In the genomic region with DNA sequence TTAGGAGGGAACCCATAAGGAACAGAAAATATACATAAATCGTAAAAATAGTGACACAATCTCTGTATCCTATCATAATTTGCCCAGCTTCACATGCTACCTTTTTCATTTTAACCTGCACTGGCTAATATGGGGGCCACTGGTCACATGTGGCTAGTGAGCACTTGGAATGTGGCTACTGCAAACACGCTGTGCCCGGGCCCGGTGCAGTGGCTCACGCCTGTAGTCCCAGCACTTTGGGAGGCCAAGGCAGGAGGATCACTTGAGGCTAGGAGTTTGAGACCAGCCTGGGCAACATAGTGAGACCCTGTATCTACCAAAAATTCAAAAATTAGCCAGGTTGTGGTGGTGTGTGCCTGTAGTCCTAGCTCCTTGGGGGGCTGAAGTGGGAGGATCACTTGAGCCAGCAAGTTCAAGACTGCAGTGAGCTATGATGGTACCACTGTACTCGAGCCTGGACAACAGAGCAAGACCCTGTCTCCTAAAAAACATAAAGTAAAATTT, we compare ENCODE assay signal across 12 cellular contexts. TPM values are rescaled to one million over a fixed set of nuclear protein-coding genes. Genes with fewer than 3 reads are reported as not detected.
DNase-seq lines count a peak whose midpoint lies in the region; ATAC-seq and TF ChIP-seq lines count a peak whose summit lies in the region.
"Had no signal": no experiment of that assay in that cellular context is flagged by ENCODE, and none has a peak within 500 bp of the region (broad histone marks: within the 10 kb centered on the region; RNA-seq: fewer than 3 reads in every experiment).

No MANE protein-coding gene starts in this region.

- peaks cover 40% of the 10 kb centered on the region for H3K79me2 ChIP-seq in MM.1S (ENCODE audit: low read length)
- H3K79me2 ChIP-seq in OCI-LY7 (ENCODE audit: insufficient read depth, low read depth, low read length): peaks cover 13% of the 10 kb centered on the region; the same call in 1 of the 2 replicates

- no peak for DNase-seq in CD8-positive, alpha-beta T cell
- DNase-seq in MM.1S: no peak
- DNase-seq in effector memory CD8-positive, alpha-beta T cell: no peak
- no peak for DNase-seq in stimulated activated effector memory CD8-positive, alpha-beta T cell treated with anti-CD3 and anti-CD28 coated beads, Interleukin-12 subunit alpha, Interleukin-12 subunit beta, amount 100 ng/mL, for 72 hours (ENCODE audit: low spot score in 2 of 2)
- no peak for DNase-seq in SHP77 treated with DMSO at 0.1 percent for 48 hours (lab: John Stamatoyannopoulos, UW)
- DNase-seq in OCI-LY7 (ENCODE audit: low spot score): no peak
- DNase-seq: effector CD8-positive, alpha-beta T cell; NCI-H1092 treated with DMSO at 0.1 percent for 48 hours had no signal

- H3K27me3 ChIP-seq in CD8-positive, alpha-beta T cell (ENCODE audit: insufficient read depth, low read length): no peaks in the 10 kb centered on the region
- H3K27me3 ChIP-seq in MM.1S (replicated peaks; ENCODE audit: insufficient read depth, low read length): no peaks in the 10 kb centered on the region

- no peaks in the 10 kb centered on the region for H3K27me3 Mint-ChIP-seq in CD8-positive, alpha-beta T cell (ENCODE audit: low read depth)
- no peaks in the 10 kb centered on the region for H3K27me3 Mint-ChIP-seq in effector memory CD8-positive, alpha-beta T cell

- H3K4me3 Mint-ChIP-seq in CD8-positive, alpha-beta T cell: no peak overlapping the region
- peak overlapping the region; percentile 92 to 93 for H3K4me3 Mint-ChIP-seq in effector memory CD8-positive, alpha-beta T cell
- H3K4me3 Mint-ChIP-seq in stimulated activated effector memory CD8-positive, alpha-beta T cell treated with anti-CD3 and anti-CD28 coated beads, Interleukin-12 subunit alpha, Interleukin-12 subunit beta, amount 100 ng/mL, for 72 hours: peak overlapping the region; percentile 99

- H3K4me2 ChIP-seq in MM.1S (ENCODE audit: low read depth, low read length) (peak overlapping the region; percentile 85), OCI-LY7 (ENCODE audit: low read length) (no peak overlapping the region)

- peaks cover 27% of the 10 kb centered on the region for H3K4me1 Mint-ChIP-seq in CD8-positive, alpha-beta T cell (ENCODE audit: low read depth)
- H3K4me1 Mint-ChIP-seq in effector memory CD8-positive, alpha-beta T cell (ENCODE audit: low read depth in 2 of 2): peaks cover 28 to 36% of the 10 kb centered on the region in 2 donors
- H3K4me1 Mint-ChIP-seq in stimulated activated effector memory CD8-positive, alpha-beta T cell treated with anti-CD3 and anti-CD28 coated beads, Interleukin-12 subunit alpha, Interleukin-12 subunit beta, amount 100 ng/mL, for 72 hours: peaks cover 37% of the 10 kb centered on the region

- H4K20me1 ChIP-seq in MM.1S (ENCODE audit: insufficient read depth, low read length): no peaks in the 10 kb centered on the region
- H4K20me1 ChIP-seq in OCI-LY7 (ENCODE audit: insufficient read depth, low read length): no peaks in the 10 kb centered on the region

- H3K27ac Mint-ChIP-seq in CD8-positive, alpha-beta T cell: peak overlapping the region; percentile 94
- peak overlapping the region in 1 of 2 donors; percentile 99 for H3K27ac Mint-ChIP-seq in effector memory CD8-positive, alpha-beta T cell
- H3K27ac Mint-ChIP-seq in stimulated activated effector memory CD8-positive, alpha-beta T cell treated with anti-CD3 and anti-CD28 coated beads, Interleukin-12 subunit alpha, Interleukin-12 subunit beta, amount 100 ng/mL, for 72 hours: peak overlapping the region; percentile 96

- CTCF ChIA-PET in CD8-positive, alpha-beta T cell (lab: Charles Lee): interaction anchor here (0.7 to 1.0 kb wide), 2 partner anchors 25 to 48 kb away, joined by 3 read pairs; no protein-coding TSS in a partner anchor
- CTCF ChIA-PET in OCI-LY7 (lab: Charles Lee; ENCODE audit: unreplicated experiment): no interaction called here

- no TSS peak for BruUV-seq in OCI-LY7 (replicated peaks; lab: Mats Ljungman, UMichigan)

- no peak for ATAC-seq in CD8-positive, alpha-beta T cell
- ATAC-seq in effector memory CD8-positive, alpha-beta T cell (replicated peaks): no peak
- no peak for ATAC-seq in stimulated activated effector memory CD8-positive, alpha-beta T cell treated with anti-CD3 and anti-CD28 coated beads, Interleukin-12 subunit alpha, Interleukin-12 subunit beta, amount 100 ng/mL, for 72 hours
- no peak for ATAC-seq in HG02798 (IDR thresholded peaks at IDR 0.05; ENCODE audit: poor library complexity, unreplicated experiment)
- ATAC-seq: activated CD4-positive, CD25-positive, alpha-beta regulatory T cell treated with anti-CD3 and anti-CD28 coated beads, Interleukin-2, amount 50 U/mL, for 24 hours; mucosa of descending colon had no signal

- H3K9ac ChIP-seq in MM.1S (ENCODE audit: low read length): no peak overlapping the region; the same call in 1 of the 2 replicates

- peak overlapping the region; percentile 85 for H3K27ac ChIP-seq in CD8-positive, alpha-beta T cell (ENCODE audit: low read depth, low read length)
- H3K27ac ChIP-seq in MM.1S (ENCODE audit: low read length) (peak overlapping the region; percentile 92; the same call in 1 of the 2 replicates), OCI-LY7 (ENCODE audit: low read depth, low read length, poor library complexity, severe bottlenecking) (no peak overlapping the region)
- H3K27ac ChIP-seq: SK-N-MC had no signal

- no peaks in the 10 kb centered on the region for H3K9me3 ChIP-seq in CD8-positive, alpha-beta T cell (ENCODE audit: low read length)
- H3K9me3 ChIP-seq in MM.1S (replicated peaks; ENCODE audit: insufficient read depth, low read length): no peaks in the 10 kb centered on the region
- no peaks in the 10 kb centered on the region for H3K9me3 ChIP-seq in OCI-LY7 (ENCODE audit: low read length)
- H3K9me3 ChIP-seq: mucosa of descending colon had no signal

- peaks cover 16% of the 10 kb centered on the region for H3K36me3 Mint-ChIP-seq in CD8-positive, alpha-beta T cell
- peaks cover 39% of the 10 kb centered on the region for H3K36me3 Mint-ChIP-seq in effector memory CD8-positive, alpha-beta T cell (ENCODE audit: insufficient read depth)
- peaks cover 32% of the 10 kb centered on the region for H3K36me3 Mint-ChIP-seq in stimulated activated effector memory CD8-positive, alpha-beta T cell treated with anti-CD3 and anti-CD28 coated beads, Interleukin-12 subunit alpha, Interleukin-12 subunit beta, amount 100 ng/mL, for 72 hours

- peaks cover 22% of the 10 kb centered on the region for H3F3A ChIP-seq in MM.1S (ENCODE audit: insufficient read depth, low read length)

- no peaks in the 10 kb centered on the region for H3K36me3 ChIP-seq in CD8-positive, alpha-beta T cell (ENCODE audit: insufficient read depth, low read length)
- no peaks in the 10 kb centered on the region for H3K36me3 ChIP-seq in MM.1S (replicated peaks; ENCODE audit: insufficient read depth, low read length)
- no peaks in the 10 kb centered on the region for H3K36me3 ChIP-seq in OCI-LY7 (ENCODE audit: insufficient read depth, low read length)

- H2AFZ ChIP-seq in MM.1S (ENCODE audit: low read length) (no peak overlapping the region), OCI-LY7 (ENCODE audit: low read length) (no peak overlapping the region; the same call in 1 of the 2 replicates)

- intact Hi-C loops in CD8-positive, alpha-beta T cell (cut with DNase I, micrococcal nuclease): loop anchor here (2.0 to 5.0 kb wide), 5 partner anchors 37 to 1388 kb away; partner anchors contain the start of genes HSPH1 (in 1 of the 2), N4BP2L2 (in 1 of the 2) and RFC3 (in 1 of the 2)
- intact Hi-C loops in OCI-LY7 (cut with micrococcal nuclease; ENCODE audit: unreplicated experiment): loop anchor here (2.0 to 10.0 kb wide), 3 partner anchors 385 to 1113 kb away; no protein-coding TSS in a partner anchor

- no peak for TF ChIP-seq CTCF in CD8-positive, alpha-beta T cell (IDR thresholded peaks at IDR 0.05)
- no peak for TF ChIP-seq CTCF in MM.1S (IDR thresholded peaks at IDR 0.05; ENCODE audit: low read length)
- no peak for TF ChIP-seq CTCF in OCI-LY7 (conservative IDR thresholded peaks at IDR 0.05; ENCODE audit: low read length)

- POLR2A ChIA-PET in CD8-positive, alpha-beta T cell (lab: Charles Lee): interaction anchor here (4.0 to 4.3 kb wide), 2 partner anchors 109 to 114 kb away, joined by 26 to 28 read pairs; partner anchors contain the start of genes BRCA2, N4BP2L2 and ZAR1L
- POLR2A ChIA-PET in OCI-LY7 (lab: Charles Lee): interaction anchor here (0.5 to 1.3 kb wide), 3 partner anchors 9 to 1732 kb away, joined by 3 to 4 read pairs (median 3); no protein-coding TSS in a partner anchor

- no peaks in the 10 kb centered on the region for H3K9me3 Mint-ChIP-seq in CD8-positive, alpha-beta T cell
- no peaks in the 10 kb centered on the region for H3K9me3 Mint-ChIP-seq in effector memory CD8-positive, alpha-beta T cell
- no peaks in the 10 kb centered on the region for H3K9me3 Mint-ChIP-seq in stimulated activated effector memory CD8-positive, alpha-beta T cell treated with anti-CD3 and anti-CD28 coated beads, Interleukin-12 subunit alpha, Interleukin-12 subunit beta, amount 100 ng/mL, for 72 hours

- H3K4me1 ChIP-seq in CD8-positive, alpha-beta T cell (ENCODE audit: insufficient read depth, low read length): peaks cover 26% of the 10 kb centered on the region
- peaks cover 23% of the 10 kb centered on the region for H3K4me1 ChIP-seq in MM.1S (ENCODE audit: low read length)
- H3K4me1 ChIP-seq in OCI-LY7 (ENCODE audit: insufficient read depth, low read length, poor library complexity, severe bottlenecking): peaks cover 25% of the 10 kb centered on the region

- no peaks in the 10 kb centered on the region for H3K9me2 ChIP-seq in MM.1S (replicated peaks; ENCODE audit: insufficient read depth, low read length)
- H3K9me2 ChIP-seq in OCI-LY7 (ENCODE audit: insufficient read depth, low read length): no peaks in the 10 kb centered on the region

- H3K4me3 ChIP-seq in CD8-positive, alpha-beta T cell (ENCODE audit: low read depth, low read length): no peak overlapping the region
- H3K4me3 ChIP-seq in MM.1S (ENCODE audit: low read length): peak overlapping the region; percentile 72; the same call in 1 of the 2 replicates
- no peak overlapping the region for H3K4me3 ChIP-seq in OCI-LY7 (ENCODE audit: low read depth, low read length, poor library complexity, severe bottlenecking)
- H3K4me3 ChIP-seq: mucosa of descending colon, SK-N-MC had no signal

RNA-seq across cellular contexts. Expression of gene N4BP2L1, which starts 1.5 kb away (rescaled TPM):
- total RNA-seq in CD8-positive, alpha-beta T cell: 10 to 100 TPM; 53.2 to 54.1 TPM
- 12.8 and 14.6 TPM in 2 replicates for total RNA-seq in OCI-LY7 (2014; rRNA removed; shearing (Covaris generic))
- total RNA-seq in OCI-LY7 (2022): 7.9 and 13.5 TPM in 2 replicates
